In the genomic region with DNA sequence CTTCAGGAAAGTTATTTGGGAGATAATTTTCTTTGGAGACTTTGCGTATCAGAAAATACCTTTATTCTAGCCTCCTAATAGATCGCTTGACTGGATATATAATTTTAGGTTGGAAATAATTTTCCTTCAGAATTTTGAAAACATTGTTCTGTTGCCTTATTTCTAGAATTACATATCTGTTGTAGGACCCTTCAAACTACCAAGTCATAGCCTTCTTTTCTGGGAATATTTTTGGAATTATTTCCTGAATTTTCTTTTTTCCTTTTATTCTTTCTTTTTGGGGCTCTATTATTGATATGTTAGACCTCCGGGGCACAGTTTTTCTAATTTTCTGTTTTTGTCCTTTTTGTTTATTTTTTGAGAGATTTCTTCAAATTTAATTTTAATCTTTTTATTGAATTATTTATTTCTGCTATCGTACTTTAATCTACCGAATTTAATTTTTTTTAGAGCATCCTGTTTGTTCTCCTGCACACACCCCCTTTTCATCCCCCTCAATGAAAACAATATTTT, we compare ENCODE assay signal across 1 cellular context.
A peak's percentile ranks its signal among the peaks of the same experiment; 100 is the strongest.
TF ChIP-seq lines count a peak whose summit lies in the region.

No MANE protein-coding gene starts in this region.

TF ChIP-seq in K562, 482 proteins besides CTCF, POLR2A, EP300 and RAD21 (continued from another document):
- TF ChIP-seq, protein P1, sequence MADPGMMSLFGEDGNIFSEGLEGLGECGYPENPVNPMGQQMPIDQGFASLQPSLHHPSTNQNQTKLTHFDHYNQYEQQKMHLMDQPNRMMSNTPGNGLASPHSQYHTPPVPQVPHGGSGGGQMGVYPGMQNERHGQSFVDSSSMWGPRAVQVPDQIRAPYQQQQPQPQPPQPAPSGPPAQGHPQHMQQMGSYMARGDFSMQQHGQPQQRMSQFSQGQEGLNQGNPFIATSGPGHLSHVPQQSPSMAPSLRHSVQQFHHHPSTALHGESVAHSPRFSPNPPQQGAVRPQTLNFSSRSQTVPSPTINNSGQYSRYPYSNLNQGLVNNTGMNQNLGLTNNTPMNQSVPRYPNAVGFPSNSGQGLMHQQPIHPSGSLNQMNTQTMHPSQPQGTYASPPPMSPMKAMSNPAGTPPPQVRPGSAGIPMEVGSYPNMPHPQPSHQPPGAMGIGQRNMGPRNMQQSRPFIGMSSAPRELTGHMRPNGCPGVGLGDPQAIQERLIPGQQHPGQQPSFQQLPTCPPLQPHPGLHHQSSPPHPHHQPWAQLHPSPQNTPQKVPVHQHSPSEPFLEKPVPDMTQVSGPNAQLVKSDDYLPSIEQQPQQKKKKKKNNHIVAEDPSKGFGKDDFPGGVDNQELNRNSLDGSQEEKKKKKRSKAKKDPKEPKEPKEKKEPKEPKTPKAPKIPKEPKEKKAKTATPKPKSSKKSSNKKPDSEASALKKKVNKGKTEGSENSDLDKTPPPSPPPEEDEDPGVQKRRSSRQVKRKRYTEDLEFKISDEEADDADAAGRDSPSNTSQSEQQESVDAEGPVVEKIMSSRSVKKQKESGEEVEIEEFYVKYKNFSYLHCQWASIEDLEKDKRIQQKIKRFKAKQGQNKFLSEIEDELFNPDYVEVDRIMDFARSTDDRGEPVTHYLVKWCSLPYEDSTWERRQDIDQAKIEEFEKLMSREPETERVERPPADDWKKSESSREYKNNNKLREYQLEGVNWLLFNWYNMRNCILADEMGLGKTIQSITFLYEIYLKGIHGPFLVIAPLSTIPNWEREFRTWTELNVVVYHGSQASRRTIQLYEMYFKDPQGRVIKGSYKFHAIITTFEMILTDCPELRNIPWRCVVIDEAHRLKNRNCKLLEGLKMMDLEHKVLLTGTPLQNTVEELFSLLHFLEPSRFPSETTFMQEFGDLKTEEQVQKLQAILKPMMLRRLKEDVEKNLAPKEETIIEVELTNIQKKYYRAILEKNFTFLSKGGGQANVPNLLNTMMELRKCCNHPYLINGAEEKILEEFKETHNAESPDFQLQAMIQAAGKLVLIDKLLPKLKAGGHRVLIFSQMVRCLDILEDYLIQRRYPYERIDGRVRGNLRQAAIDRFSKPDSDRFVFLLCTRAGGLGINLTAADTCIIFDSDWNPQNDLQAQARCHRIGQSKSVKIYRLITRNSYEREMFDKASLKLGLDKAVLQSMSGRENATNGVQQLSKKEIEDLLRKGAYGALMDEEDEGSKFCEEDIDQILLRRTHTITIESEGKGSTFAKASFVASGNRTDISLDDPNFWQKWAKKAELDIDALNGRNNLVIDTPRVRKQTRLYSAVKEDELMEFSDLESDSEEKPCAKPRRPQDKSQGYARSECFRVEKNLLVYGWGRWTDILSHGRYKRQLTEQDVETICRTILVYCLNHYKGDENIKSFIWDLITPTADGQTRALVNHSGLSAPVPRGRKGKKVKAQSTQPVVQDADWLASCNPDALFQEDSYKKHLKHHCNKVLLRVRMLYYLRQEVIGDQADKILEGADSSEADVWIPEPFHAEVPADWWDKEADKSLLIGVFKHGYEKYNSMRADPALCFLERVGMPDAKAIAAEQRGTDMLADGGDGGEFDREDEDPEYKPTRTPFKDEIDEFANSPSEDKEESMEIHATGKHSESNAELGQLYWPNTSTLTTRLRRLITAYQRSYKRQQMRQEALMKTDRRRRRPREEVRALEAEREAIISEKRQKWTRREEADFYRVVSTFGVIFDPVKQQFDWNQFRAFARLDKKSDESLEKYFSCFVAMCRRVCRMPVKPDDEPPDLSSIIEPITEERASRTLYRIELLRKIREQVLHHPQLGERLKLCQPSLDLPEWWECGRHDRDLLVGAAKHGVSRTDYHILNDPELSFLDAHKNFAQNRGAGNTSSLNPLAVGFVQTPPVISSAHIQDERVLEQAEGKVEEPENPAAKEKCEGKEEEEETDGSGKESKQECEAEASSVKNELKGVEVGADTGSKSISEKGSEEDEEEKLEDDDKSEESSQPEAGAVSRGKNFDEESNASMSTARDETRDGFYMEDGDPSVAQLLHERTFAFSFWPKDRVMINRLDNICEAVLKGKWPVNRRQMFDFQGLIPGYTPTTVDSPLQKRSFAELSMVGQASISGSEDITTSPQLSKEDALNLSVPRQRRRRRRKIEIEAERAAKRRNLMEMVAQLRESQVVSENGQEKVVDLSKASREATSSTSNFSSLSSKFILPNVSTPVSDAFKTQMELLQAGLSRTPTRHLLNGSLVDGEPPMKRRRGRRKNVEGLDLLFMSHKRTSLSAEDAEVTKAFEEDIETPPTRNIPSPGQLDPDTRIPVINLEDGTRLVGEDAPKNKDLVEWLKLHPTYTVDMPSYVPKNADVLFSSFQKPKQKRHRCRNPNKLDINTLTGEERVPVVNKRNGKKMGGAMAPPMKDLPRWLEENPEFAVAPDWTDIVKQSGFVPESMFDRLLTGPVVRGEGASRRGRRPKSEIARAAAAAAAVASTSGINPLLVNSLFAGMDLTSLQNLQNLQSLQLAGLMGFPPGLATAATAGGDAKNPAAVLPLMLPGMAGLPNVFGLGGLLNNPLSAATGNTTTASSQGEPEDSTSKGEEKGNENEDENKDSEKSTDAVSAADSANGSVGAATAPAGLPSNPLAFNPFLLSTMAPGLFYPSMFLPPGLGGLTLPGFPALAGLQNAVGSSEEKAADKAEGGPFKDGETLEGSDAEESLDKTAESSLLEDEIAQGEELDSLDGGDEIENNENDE (IDR thresholded peaks at IDR 0.05; ENCODE audit: low read depth, low read length), result no peak
- TF ChIP-seq, protein P2, sequence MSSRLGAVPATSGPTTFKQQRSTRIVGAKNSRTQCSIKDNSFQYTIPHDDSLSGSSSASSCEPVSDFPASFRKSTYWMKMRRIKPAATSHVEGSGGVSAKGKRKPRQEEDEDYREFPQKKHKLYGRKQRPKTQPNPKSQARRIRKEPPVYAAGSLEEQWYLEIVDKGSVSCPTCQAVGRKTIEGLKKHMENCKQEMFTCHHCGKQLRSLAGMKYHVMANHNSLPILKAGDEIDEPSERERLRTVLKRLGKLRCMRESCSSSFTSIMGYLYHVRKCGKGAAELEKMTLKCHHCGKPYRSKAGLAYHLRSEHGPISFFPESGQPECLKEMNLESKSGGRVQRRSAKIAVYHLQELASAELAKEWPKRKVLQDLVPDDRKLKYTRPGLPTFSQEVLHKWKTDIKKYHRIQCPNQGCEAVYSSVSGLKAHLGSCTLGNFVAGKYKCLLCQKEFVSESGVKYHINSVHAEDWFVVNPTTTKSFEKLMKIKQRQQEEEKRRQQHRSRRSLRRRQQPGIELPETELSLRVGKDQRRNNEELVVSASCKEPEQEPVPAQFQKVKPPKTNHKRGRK (tag; IDR thresholded peaks at IDR 0.05), result 0 out of 2 replicates have a peak, but pooled peaks have one; percentile 12
- TF ChIP-seq GTF2F1 (IDR thresholded peaks at IDR 0.05; ENCODE audit: low read depth, low read length), result no peak
- TF ChIP-seq, protein P3, sequence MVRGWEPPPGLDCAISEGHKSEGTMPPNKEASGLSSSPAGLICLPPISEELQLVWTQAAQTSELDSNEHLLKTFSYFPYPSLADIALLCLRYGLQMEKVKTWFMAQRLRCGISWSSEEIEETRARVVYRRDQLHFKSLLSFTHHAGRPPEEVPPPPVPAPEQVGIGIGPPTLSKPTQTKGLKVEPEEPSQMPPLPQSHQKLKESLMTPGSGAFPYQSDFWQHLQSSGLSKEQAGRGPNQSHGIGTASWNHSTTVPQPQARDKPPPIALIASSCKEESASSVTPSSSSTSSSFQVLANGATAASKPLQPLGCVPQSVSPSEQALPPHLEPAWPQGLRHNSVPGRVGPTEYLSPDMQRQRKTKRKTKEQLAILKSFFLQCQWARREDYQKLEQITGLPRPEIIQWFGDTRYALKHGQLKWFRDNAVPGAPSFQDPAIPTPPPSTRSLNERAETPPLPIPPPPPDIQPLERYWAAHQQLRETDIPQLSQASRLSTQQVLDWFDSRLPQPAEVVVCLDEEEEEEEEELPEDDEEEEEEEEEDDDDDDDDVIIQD (CRISPR knock-in tag; IDR thresholded peaks at IDR 0.05), result no peak
